In genomic region chr10:80455461-80456345, GRCh38 we compare ENCODE assay signal across 8 cellular contexts. TPM values are rescaled to one million over a fixed set of nuclear protein-coding genes. Genes with fewer than 3 reads are reported as not detected.
DNase-seq lines count a peak whose midpoint lies in the region; ATAC-seq and TF ChIP-seq lines count a peak whose summit lies in the region.

No MANE protein-coding gene starts in this region.

- peaks cover 0 to 58% (median 52%) of the 10 kb centered on the region in 4 donors for H3K4me1 ChIP-seq in sigmoid colon

- intact Hi-C loops in sigmoid colon (cut with DNase I) = no loop called here

- WGBS in sigmoid colon, 2 donors = 40 to 59% methylated on average over 13 of the region's 13 CpGs

- TF ChIP-seq POLR2A in sigmoid colon (IDR thresholded peaks at IDR 0.05) (no peak), erythroblast (IDR thresholded peaks at IDR 0.05; ENCODE audit: low read length) (no peak)

- H3K9me3 ChIP-seq in WERI-Rb-1 (ENCODE audit: severe bottlenecking) (peaks cover 5% of the 10 kb centered on the region), sigmoid colon (no peaks in the 10 kb centered on the region)

- H3K4me3 ChIP-seq in GM08714 (ENCODE audit: low read length) (peak overlapping the region; percentile 77), WERI-Rb-1 (ENCODE audit: low read depth, low read length) (peak overlapping the region; percentile 71), fibroblast of villous mesenchyme (ENCODE audit: low read depth, low read length) (peak overlapping the region; percentile 89), sigmoid colon (peak overlapping the region; percentile 76 to 97 (median 89))

- no peak for TF ChIP-seq EP300 in sigmoid colon (IDR thresholded peaks at IDR 0.05)

- no peaks in the 10 kb centered on the region for H3K27me3 ChIP-seq in WERI-Rb-1 (ENCODE audit: insufficient read depth, low read depth, severe bottlenecking)
- H3K27me3 ChIP-seq in sigmoid colon = no peaks in the 10 kb centered on the region

- H3K36me3 ChIP-seq in WERI-Rb-1 (peaks cover 16% of the 10 kb centered on the region), sigmoid colon (no peaks in the 10 kb centered on the region)

- no peak for ATAC-seq in HG03025 (IDR thresholded peaks at IDR 0.05; ENCODE audit: low FRiP score, unreplicated experiment)

- no peak for TF ChIP-seq CTCF in WERI-Rb-1 (IDR thresholded peaks at IDR 0.05; ENCODE audit: low read depth, low read length)
- no peak for TF ChIP-seq CTCF in fibroblast of villous mesenchyme (IDR thresholded peaks at IDR 0.05; ENCODE audit: insufficient read depth, low read depth, low read length)
- no peak for TF ChIP-seq CTCF in sigmoid colon (IDR thresholded peaks at IDR 0.05)

- H3K27ac ChIP-seq in WERI-Rb-1 (peak overlapping the region; percentile 97), sigmoid colon (peak overlapping the region; percentile 96 to 100 (median 98))

- DNase-seq in WERI-Rb-1 = no peak
- DNase-seq in fibroblast of villous mesenchyme (ENCODE audit: low read depth) = no peak
- no peak for DNase-seq in sigmoid colon
- DNase-seq in cerebellar nuclear complex (lab: John Stamatoyannopoulos, UW) = no peak
- DNase-seq in putamen (ENCODE audit: low spot score) = no peak
- no peak for DNase-seq in erythroblast (lab: John Stamatoyannopoulos, UW)

RNA-seq across cellular contexts. Expression of gene TSPAN14, which starts 1.6 kb away (rescaled TPM):
- total RNA-seq in fibroblast of villous mesenchyme (39.0 and 51.4 TPM in 2 replicates), sigmoid colon (10 to 100 TPM; 22.0 to 29.9 (median 23.9) TPM)
- polyA plus RNA-seq in sigmoid colon = 10 to 100 TPM; 12.0 to 67.3 (median 14.1) TPM

RNA-seq across cellular contexts. Expression of gene PRXL2A, which starts 47.4 kb away (rescaled TPM):
- total RNA-seq in fibroblast of villous mesenchyme (79.0 and 80.5 TPM in 2 replicates), sigmoid colon (10 to 100 TPM; 43.7 to 57.4 (median 50.9) TPM)
- 10 to 100 TPM; 33.3 to 63.5 (median 37.8) TPM for polyA plus RNA-seq in sigmoid colon
